In the genomic region with DNA sequence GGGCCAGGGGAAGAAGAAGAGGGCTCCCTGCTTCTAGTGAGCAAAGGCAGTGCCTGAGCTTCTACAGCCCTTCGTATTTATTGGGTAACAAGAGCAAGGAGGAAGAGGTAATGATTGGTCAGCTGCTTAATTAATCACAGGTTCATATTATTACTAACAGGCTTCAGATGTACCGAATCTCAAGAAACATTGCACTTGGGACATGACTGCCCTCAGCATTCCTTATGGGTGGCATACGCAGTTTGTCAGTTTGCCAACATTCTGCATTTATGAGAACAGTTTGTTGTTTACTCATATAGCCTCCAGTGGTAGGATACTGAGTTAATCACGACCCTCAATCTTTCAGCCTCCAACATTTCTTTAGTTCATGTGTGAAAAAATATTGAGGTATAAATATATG, we compare ENCODE assay signal across 23 cellular contexts.
"Had no signal": no experiment of that assay in that cellular context is flagged by ENCODE, and none has a peak within 500 bp of the region (broad histone marks: within the 10 kb centered on the region; RNA-seq: fewer than 3 reads in every experiment).

No MANE protein-coding gene starts in this region.

- ATAC-seq: activated T-cell treated with anti-CD3 and anti-CD28 coated beads, Interleukin-2, amount 50 U/mL, for 72 hours; left lobe of liver had no signal

- H3K27me3 Mint-ChIP-seq: dendritic cell treated with granulocyte-macrophage colony-stimulating factor and Interleukin-4, amounts not matched to agents 40 ng/mL and 50 ng/mL, for 4 days had no signal

- H3K4me1 ChIP-seq: ascending aorta, sigmoid colon had no signal

- H3K4me1 Mint-ChIP-seq: nephron had no signal

- H3K4me3 Mint-ChIP-seq: activated T-cell treated with anti-CD3 and anti-CD28 coated beads, Interleukin-2, amount 50 U/mL, for 72 hours; dendritic cell treated with granulocyte-macrophage colony-stimulating factor and Interleukin-4, amounts not matched to agents 40 ng/mL and 50 ng/mL, for 4 days; nephron had no signal

- FAIRE-seq: endothelial cell of umbilical vein, frontal cortex, keratinocyte, urothelium cell line had no signal

- H3K27me3 ChIP-seq: ascending aorta, sigmoid colon had no signal

- DNase-seq: activated CD4-positive, alpha-beta T cell treated with anti-CD3 and anti-CD28 coated beads, Interleukin-2, amount 50 U/mL, for 1 hour; activated CD4-positive, CD25-positive, alpha-beta regulatory T cell treated with anti-CD3 and anti-CD28 coated beads, Interleukin-2, amount 50 U/mL, for 72 hours; activated effector memory CD4-positive, alpha-beta T cell treated with anti-CD3 and anti-CD28 coated beads, Interleukin-2, amount 50 U/mL, for 16 hours; activated naive CD4-positive, alpha-beta T cell treated with anti-CD3 and anti-CD28 coated beads, Interleukin-2, amount 50 U/mL, for 16 hours; activated T-cell treated with anti-CD3 and anti-CD28 coated beads, Interleukin-2, amount 50 U/mL, for 72 hours; cerebellar nuclear complex; effector memory CD4-positive, alpha-beta T cell; head of caudate nucleus; midbrain; nucleus accumbens; sigmoid colon; stimulated activated CD4-positive, alpha-beta T cell treated with anti-CD3 and anti-CD28 coated beads, Interleukin-12 subunit alpha, Interleukin-12 subunit beta, amount 100 ng/mL, for 4 hours; stimulated activated CD4-positive, alpha-beta T cell treated with anti-CD3 and anti-CD28 coated beads, Interleukin-1b, Interleukin-23, amount 100 ng/mL, for 48 hours; stimulated activated CD8-positive, alpha-beta memory T cell treated with anti-CD3 and anti-CD28 coated beads, Interleukin-4, amount 100 ng/mL, for 48 hours; stimulated activated naive CD4-positive, alpha-beta T cell had no signal

- H3K27ac Mint-ChIP-seq: dendritic cell treated with granulocyte-macrophage colony-stimulating factor and Interleukin-4, amounts not matched to agents 40 ng/mL and 50 ng/mL, for 4 days; nephron had no signal

- H3K4me3 ChIP-seq: ascending aorta, sigmoid colon had no signal

- H3K27ac ChIP-seq: ascending aorta, sigmoid colon had no signal

- H3K9me3 ChIP-seq: sigmoid colon had no signal
